In the genomic region with DNA sequence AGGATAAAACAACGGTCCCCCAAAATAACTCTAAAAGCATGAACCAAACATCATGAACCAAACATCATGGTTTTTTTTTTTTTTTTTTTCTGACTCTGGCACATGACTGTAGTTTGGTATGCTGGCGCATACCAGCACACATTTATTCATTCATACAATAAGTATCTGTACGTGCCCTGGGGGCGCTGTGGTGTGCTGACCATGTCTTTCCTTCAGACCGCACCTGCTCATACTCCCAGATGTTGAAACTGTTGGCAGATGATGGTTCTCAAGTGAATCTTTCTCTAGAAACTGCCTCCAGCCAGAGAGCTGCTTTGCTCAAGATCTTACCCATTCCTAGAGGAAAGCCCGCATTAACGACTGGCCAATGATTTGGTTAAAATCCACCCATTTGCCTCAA, we compare ENCODE assay signal across 27 cellular contexts.
"Had no signal": no experiment of that assay in that cellular context is flagged by ENCODE, and none has a peak within 500 bp of the region (broad histone marks: within the 10 kb centered on the region; RNA-seq: fewer than 3 reads in every experiment).

No MANE protein-coding gene starts in this region.

- H3K36me3 ChIP-seq: Peyer's patch, SJSA1 had no signal

- H3K36me3 Mint-ChIP-seq: IgD-negative memory B cell, T-cell had no signal

- H3K27me3 Mint-ChIP-seq: IgD-negative memory B cell, T-cell had no signal

- H3K27ac Mint-ChIP-seq: IgD-negative memory B cell, T-cell had no signal

- DNase-seq: Kasumi-1; MM.1S; NCI-H1092 treated with DMSO at 0.1 percent for 48 hours; NCI-H1436; NCI-H187; NCI-H2029; NCI-H2081 treated with DMSO at 0.1 percent for 48 hours; NCI-H2171; NCI-H226; NCI-H446; NCI-H510A; NCI-H524 treated with DMSO at 0.1 percent for 48 hours; NCI-H69; NCI-H774; NK-92 treated with Interleukin-12 subunit alpha and Interleukin-12 subunit beta, amount 100 ng/mL, for 24 hours; PC-9; Peyer's patch; Right ventricle myocardium superior; SIG-M5; SK-N-SH; SW 1271; T-cell had no signal

- H3K4me3 Mint-ChIP-seq: IgD-negative memory B cell, T-cell had no signal

- H3K4me1 Mint-ChIP-seq: IgD-negative memory B cell, T-cell had no signal

- H3K9ac ChIP-seq: KMS-11, SK-N-SH had no signal

- H3K4me2 ChIP-seq: KMS-11, PC-9, SK-N-SH had no signal

- H3K4me1 ChIP-seq: Peyer's patch, SJSA1 had no signal

- H3K9me3 ChIP-seq: Peyer's patch, SJSA1, SK-N-SH had no signal

- H3K27me3 ChIP-seq: Peyer's patch, SJSA1 had no signal

- H3K4me3 ChIP-seq: K562, PC-9, Peyer's patch, SJSA1 had no signal

- H2AFZ ChIP-seq: PC-9 had no signal

- ATAC-seq: K562, T-cell had no signal

- H3K9me2 ChIP-seq: SK-N-SH had no signal

- H3K27ac ChIP-seq: HL-60, KMS-11, PC-9, Peyer's patch, SJSA1 had no signal
